In genomic region chr12:114430306-114430705, GRCh38 we compare ENCODE assay signal across 25 cellular contexts. TPM values are rescaled to one million over a fixed set of nuclear protein-coding genes. Genes with fewer than 3 reads are reported as not detected.
DNase-seq lines count a peak whose midpoint lies in the region; ATAC-seq and TF ChIP-seq lines count a peak whose summit lies in the region.
"Had no signal": no experiment of that assay in that cellular context is flagged by ENCODE, and none has a peak within 500 bp of the region (broad histone marks: within the 10 kb centered on the region; RNA-seq: fewer than 3 reads in every experiment).

No MANE protein-coding gene starts in this region.

- no peak overlapping the region for H3K27ac Mint-ChIP-seq in MCF 10A (ENCODE audit: low read depth, unreplicated experiment)
- no peak overlapping the region for H3K27ac Mint-ChIP-seq in stimulated activated naive CD8-positive, alpha-beta T cell treated with anti-CD3 and anti-CD28 coated beads, Interleukin-15, amount 100 ng/mL, for 72 hours
- H3K27ac Mint-ChIP-seq: activated B cell treated with CpG ODN at 0.5 μM for 24 hours; activated CD8-positive, alpha-beta memory T cell treated with anti-CD3 and anti-CD28 coated beads, Interleukin-2, amount 10 ng/mL, durations not matched to agents 7 days and 5 days; brain had no signal

- no peaks in the 10 kb centered on the region for H3F3A ChIP-seq in SK-N-SH (replicated peaks; ENCODE audit: insufficient read depth)

- TF ChIP-seq RAD21 in SK-N-SH (IDR thresholded peaks at IDR 0.05; ENCODE audit: low read length), result no peak

- CTCF ChIA-PET in MCF 10A (lab: Yijun Ruan, JAX), result no interaction called here
- CTCF ChIA-PET in mammary epithelial cell (lab: Charles Lee; ENCODE audit: low non-redundant PET), result no interaction called here
- CTCF ChIA-PET in SK-N-SH (lab: Yijun Ruan, JAX), result no interaction called here

- TF ChIP-seq EP300 in SK-N-SH (IDR thresholded peaks at IDR 0.05; ENCODE audit: borderline replicate concordance in 1 of 2, low read depth in 1 of 2, low read length in 1 of 2), result no peak

- H3K4me3 Mint-ChIP-seq in MCF 10A (ENCODE audit: unreplicated experiment), result no peak overlapping the region
- no peak overlapping the region for H3K4me3 Mint-ChIP-seq in stimulated activated naive CD8-positive, alpha-beta T cell treated with anti-CD3 and anti-CD28 coated beads, Interleukin-15, amount 100 ng/mL, for 72 hours
- H3K4me3 Mint-ChIP-seq: activated B cell treated with CpG ODN at 0.5 μM for 24 hours; activated CD8-positive, alpha-beta memory T cell treated with anti-CD3 and anti-CD28 coated beads, Interleukin-2, amount 10 ng/mL, durations not matched to agents 7 days and 5 days; brain had no signal

- H3K4me3 ChIP-seq in mammary epithelial cell (replicated peaks in 1 of 3; ENCODE audit: insufficient read depth in 1 of 3, low read depth in 2 of 3, low read length in 3 of 3) (no peak overlapping the region), KMS-11 (IDR thresholded peaks at IDR 0.05; ENCODE audit: insufficient read depth, low read depth, low read length) (no peak overlapping the region), choroid plexus epithelial cell (ENCODE audit: low read depth, low read length) (no peak overlapping the region), SK-N-SH (ENCODE audit: low read depth in 2 of 2, low read length in 1 of 2) (no peak overlapping the region)
- H3K4me3 ChIP-seq: A549, esophagus squamous epithelium, Peyer's patch, sigmoid colon, upper lobe of right lung had no signal

- WGBS in mammary epithelial cell (ENCODE audit: low coverage, missing lambda C conversion rate), result 35% methylated on average over 4 of the region's 4 CpGs
- WGBS in SK-N-SH (ENCODE audit: low lambda C conversion rate), result 3% methylated on average over 4 of the region's 4 CpGs

- H2AFZ ChIP-seq in mammary epithelial cell (ENCODE audit: low read depth, low read length) (no peak overlapping the region), KMS-11 (ENCODE audit: low read depth) (peak overlapping the region; percentile 34; the same call in 1 of the 2 replicates), SK-N-SH (ENCODE audit: low read depth) (no peak overlapping the region)

- peaks cover 30% of the 10 kb centered on the region for H3K27me3 Mint-ChIP-seq in MCF 10A (ENCODE audit: insufficient read depth, unreplicated experiment)
- H3K27me3 Mint-ChIP-seq in stimulated activated naive CD8-positive, alpha-beta T cell treated with anti-CD3 and anti-CD28 coated beads, Interleukin-15, amount 100 ng/mL, for 72 hours, result peaks cover 37% of the 10 kb centered on the region

- H3K9ac ChIP-seq in mammary epithelial cell (ENCODE audit: insufficient read depth, low read length) (no peak overlapping the region), KMS-11 (peak overlapping the region; percentile 39; the same call in 1 of the 2 replicates), SK-N-SH (no peak overlapping the region)

- POLR2A ChIA-PET in MCF 10A (lab: Yijun Ruan, JAX), result no interaction called here
- POLR2A ChIA-PET in SK-N-SH (lab: Yijun Ruan, JAX), result no interaction called here

- peak; percentile 98 for ATAC-seq in stimulated activated naive CD8-positive, alpha-beta T cell treated with anti-CD3 and anti-CD28 coated beads, Interleukin-15, amount 100 ng/mL, for 72 hours
- ATAC-seq in GM18517 (IDR thresholded peaks at IDR 0.05; ENCODE audit: unreplicated experiment) (no peak), GM18873 (IDR thresholded peaks at IDR 0.05; ENCODE audit: low FRiP score, unreplicated experiment) (no peak)
- ATAC-seq: A549; activated CD8-positive, alpha-beta memory T cell treated with anti-CD3 and anti-CD28 coated beads, Interleukin-2, amount 10 ng/mL, durations not matched to agents 7 days and 5 days; left colon; upper lobe of right lung had no signal

- intact Hi-C loops in MCF 10A (cut with micrococcal nuclease), result no loop called here
- intact Hi-C loops in mammary epithelial cell (cut with micrococcal nuclease), result no loop called here

- H4K20me1 ChIP-seq in mammary epithelial cell (ENCODE audit: insufficient read depth, low read length), result no peaks in the 10 kb centered on the region
- no peaks in the 10 kb centered on the region for H4K20me1 ChIP-seq in KMS-11 (ENCODE audit: insufficient read depth)
- no peaks in the 10 kb centered on the region for H4K20me1 ChIP-seq in SK-N-SH (ENCODE audit: insufficient read depth)

- in situ Hi-C loops in mammary epithelial cell (cut with MboI; ENCODE audit: low sequenced_read_pairs in 2 of 2), result no loop called here

- H3K4me1 ChIP-seq in mammary epithelial cell (ENCODE audit: insufficient read depth, low read length) (no peaks in the 10 kb centered on the region), KMS-11 (ENCODE audit: low read depth, poor library complexity, severe bottlenecking) (peaks cover 24% of the 10 kb centered on the region), SK-N-SH (ENCODE audit: control insufficient read depth in 1 of 2, insufficient read depth in 2 of 2, low read depth in 1 of 2, low read length in 1 of 2) (no peaks in the 10 kb centered on the region)
- H3K4me1 ChIP-seq: A549, esophagus squamous epithelium, Peyer's patch, sigmoid colon, upper lobe of right lung had no signal

- no peak overlapping the region for H3K4me2 ChIP-seq in mammary epithelial cell (ENCODE audit: insufficient read depth, low read depth, low read length)
- H3K4me2 ChIP-seq in KMS-11, result peak overlapping the region; percentile 44; the same call in 1 of the 2 replicates
- H3K4me2 ChIP-seq in SK-N-SH, result no peak overlapping the region
- H3K4me2 ChIP-seq: A549 had no signal

- no peaks in the 10 kb centered on the region for H3K4me1 Mint-ChIP-seq in MCF 10A (ENCODE audit: insufficient read depth, unreplicated experiment)
- no peaks in the 10 kb centered on the region for H3K4me1 Mint-ChIP-seq in stimulated activated naive CD8-positive, alpha-beta T cell treated with anti-CD3 and anti-CD28 coated beads, Interleukin-15, amount 100 ng/mL, for 72 hours
- H3K4me1 Mint-ChIP-seq: activated B cell treated with CpG ODN at 0.5 μM for 24 hours, brain had no signal

- BruUV-seq in MCF 10A (replicated peaks; lab: Mats Ljungman, UMichigan), result no TSS peak
- no TSS peak for BruUV-seq in mammary epithelial cell (replicated peaks; lab: Mats Ljungman, UMichigan)

- H3K9me3 Mint-ChIP-seq in MCF 10A (ENCODE audit: unreplicated experiment), result no peaks in the 10 kb centered on the region
- no peaks in the 10 kb centered on the region for H3K9me3 Mint-ChIP-seq in stimulated activated naive CD8-positive, alpha-beta T cell treated with anti-CD3 and anti-CD28 coated beads, Interleukin-15, amount 100 ng/mL, for 72 hours
- H3K9me3 Mint-ChIP-seq: activated B cell treated with CpG ODN at 0.5 μM for 24 hours, brain had no signal

- H3K9me2 ChIP-seq in SK-N-SH, result no peaks in the 10 kb centered on the region

- H3K27me3 ChIP-seq in mammary epithelial cell (ENCODE audit: insufficient read depth, low read length) (no peaks in the 10 kb centered on the region), KMS-11 (ENCODE audit: insufficient read depth, low read depth) (no peaks in the 10 kb centered on the region), SK-N-SH (ENCODE audit: insufficient read depth) (no peaks in the 10 kb centered on the region)
- H3K27me3 ChIP-seq: Peyer's patch, upper lobe of right lung had no signal

- H3K9me3 ChIP-seq in mammary epithelial cell (replicated peaks; ENCODE audit: insufficient read depth, low read length), result no peaks in the 10 kb centered on the region
- no peaks in the 10 kb centered on the region for H3K9me3 ChIP-seq in SK-N-SH
- H3K9me3 ChIP-seq: A549, esophagus squamous epithelium, Peyer's patch, sigmoid colon, upper lobe of right lung had no signal

- TF ChIP-seq CTCF in MCF 10A (IDR thresholded peaks at IDR 0.05; ENCODE audit: unreplicated experiment), result no peak
- TF ChIP-seq CTCF in mammary epithelial cell (conservative IDR thresholded peaks at IDR 0.05 in 1 of 2, IDR thresholded peaks at IDR 0.05 in 1 of 2; ENCODE audit: extremely low read depth in 1 of 2, insufficient read depth in 1 of 2, low read depth in 1 of 2, low read length in 2 of 2), result no peak
- TF ChIP-seq CTCF in KMS-11 (conservative IDR thresholded peaks at IDR 0.05; ENCODE audit: low read depth, low read length), result no peak
- TF ChIP-seq CTCF in choroid plexus epithelial cell (conservative IDR thresholded peaks at IDR 0.05; ENCODE audit: low read depth, low read length), result no peak
- no peak for TF ChIP-seq CTCF in SK-N-SH (IDR thresholded peaks at IDR 0.05)

- H3K36me3 ChIP-seq in mammary epithelial cell (ENCODE audit: insufficient read depth, low read length), result no peaks in the 10 kb centered on the region
- H3K36me3 ChIP-seq in KMS-11 (ENCODE audit: insufficient read depth), result no peaks in the 10 kb centered on the region
- no peaks in the 10 kb centered on the region for H3K36me3 ChIP-seq in SK-N-SH (replicated peaks in 1 of 2; ENCODE audit: control insufficient read depth in 1 of 2, insufficient read depth in 2 of 2, low read length in 1 of 2)
- H3K36me3 ChIP-seq: esophagus squamous epithelium, Peyer's patch, sigmoid colon, upper lobe of right lung had no signal

- H3K27ac ChIP-seq in mammary epithelial cell (ENCODE audit: insufficient read depth, low read depth, low read length), result no peak overlapping the region
- H3K27ac ChIP-seq in KMS-11, result peak overlapping the region; percentile 70
- no peak overlapping the region for H3K27ac ChIP-seq in SK-N-SH (ENCODE audit: low read depth in 2 of 2, low read length in 1 of 2)
- H3K27ac ChIP-seq: A549, esophagus squamous epithelium, Peyer's patch, upper lobe of right lung had no signal

- peak; percentile 38 for DNase-seq in MCF 10A (ENCODE audit: unreplicated experiment)
- DNase-seq in mammary epithelial cell, result no peak
- DNase-seq in choroid plexus epithelial cell (ENCODE audit: low read depth), result peak; percentile 13
- DNase-seq in stimulated activated naive CD8-positive, alpha-beta T cell treated with anti-CD3 and anti-CD28 coated beads, Interleukin-15, amount 100 ng/mL, for 72 hours, result peak in 1 of 2 donors; percentile 32
- no peak for DNase-seq in SK-N-SH
- DNase-seq: activated B cell treated with CpG ODN at 0.5 μM for 24 hours; activated CD8-positive, alpha-beta memory T cell treated with anti-CD3 and anti-CD28 coated beads, Interleukin-2, amount 10 ng/mL, durations not matched to agents 7 days and 5 days; activated naive CD4-positive, alpha-beta T cell treated with Interleukin-2 at 50 U/mL for 16 hours; esophagus squamous epithelium; left colon; NCI-H1048; NCI-H2107; NCI-H69; Peyer's patch; sigmoid colon; stimulated activated CD4-positive, alpha-beta T cell treated with anti-CD3 and anti-CD28 coated beads, Interleukin-4, amount 100 ng/mL, for 4 hours; upper lobe of right lung had no signal

- no peaks in the 10 kb centered on the region for H3K79me2 ChIP-seq in mammary epithelial cell (ENCODE audit: insufficient read depth, low read length)
- no peaks in the 10 kb centered on the region for H3K79me2 ChIP-seq in KMS-11 (ENCODE audit: insufficient read depth, low read depth)
- H3K79me2 ChIP-seq in SK-N-SH (ENCODE audit: insufficient read depth), result no peaks in the 10 kb centered on the region

- no peaks in the 10 kb centered on the region for H3K36me3 Mint-ChIP-seq in MCF 10A (ENCODE audit: insufficient read depth, unreplicated experiment)
- H3K36me3 Mint-ChIP-seq: activated CD8-positive, alpha-beta memory T cell treated with anti-CD3 and anti-CD28 coated beads, Interleukin-2, amount 10 ng/mL, durations not matched to agents 7 days and 5 days; brain had no signal

- dilution Hi-C loops in mammary epithelial cell (cut with HindIII; ENCODE audit: low sequenced_read_pairs), result no loop called here

RNA-seq across cellular contexts. Expression of gene TBX5, which starts 24.4 kb away (rescaled TPM):
- not detected in 2 replicates for total RNA-seq in MCF 10A (2022)
- total RNA-seq in mammary epithelial cell, result not detected
- polyA plus RNA-seq in mammary epithelial cell, result not detected
- not detected for polyA minus RNA-seq in mammary epithelial cell
- polyA plus RNA-seq in SK-N-SH (2012; rRNA removed), result not detected in 2 replicates
- polyA plus RNA-seq in SK-N-SH (2012; cell fraction: cytosol; rRNA removed), result not detected in 2 replicates
- not detected in 2 replicates for polyA plus RNA-seq in SK-N-SH (2012; cell fraction: nucleus; rRNA removed)
- total RNA-seq: activated B cell treated with CpG ODN at 0.5 μM for 24 hours; activated CD8-positive, alpha-beta memory T cell treated with anti-CD3 and anti-CD28 coated beads, Interleukin-2, amount 10 ng/mL, durations not matched to agents 7 days and 5 days; left colon; mononuclear cell; omental fat pad; Peyer's patch; sigmoid colon; T-helper 1 cell treated with Interleukin-12 subunit alpha and Interleukin-12 subunit beta and Interleukin-4 antibody, amounts not matched to agents 30 ng/mL and 1 ng/mL, for 36 hours had no signal
- polyA plus RNA-seq: A549, sigmoid colon had no signal

Comparison
In these comparisons a context has a peak if more than half of its experiments do, and no peak if none do; other contexts are left out.
1. DNase-seq: peak in MCF 10A (single experiment) and choroid plexus epithelial cell (single experiment); none in mammary epithelial cell (single experiment) and SK-N-SH (single experiment).